ENCODE assay signal across 1 cellular context in the genomic region with DNA sequence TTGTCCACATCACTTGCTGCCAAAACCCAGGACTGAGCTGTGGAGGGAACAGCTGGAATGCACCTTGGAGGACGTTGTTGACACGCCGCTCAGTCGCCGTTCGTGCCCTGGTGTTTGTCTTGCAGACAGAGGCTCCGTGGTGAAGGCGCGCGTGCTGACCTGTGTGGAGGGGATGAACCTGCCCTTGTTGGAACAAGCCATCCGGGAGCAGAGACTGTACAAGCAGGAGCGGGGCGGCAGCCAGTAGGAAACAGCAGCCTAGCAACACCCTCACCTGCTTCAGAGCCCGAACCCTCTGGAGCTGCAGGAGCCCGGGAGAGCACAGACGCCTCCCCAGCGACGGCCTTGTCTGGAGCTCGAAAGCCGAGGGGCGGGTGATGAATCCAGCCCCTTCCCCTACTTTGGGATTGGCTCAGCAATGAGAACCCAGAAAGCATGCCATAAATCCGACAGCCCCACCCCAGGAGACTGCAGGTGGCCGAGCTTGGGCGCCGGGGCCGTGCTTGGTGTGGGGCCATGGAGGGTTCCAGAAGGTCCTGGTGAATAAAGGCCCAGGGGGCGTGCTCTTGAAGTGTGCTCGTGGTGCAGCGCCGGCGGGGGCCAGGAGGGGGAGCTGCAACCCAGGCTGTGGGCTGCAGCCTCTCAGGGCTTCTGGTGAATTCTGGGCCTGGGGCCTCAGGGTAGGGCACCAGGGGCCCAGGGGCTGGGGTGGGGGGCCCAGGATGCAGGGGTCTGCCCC.
TF ChIP-seq lines count a peak whose summit lies in the region.

No MANE protein-coding gene starts in this region.

TF ChIP-seq in HepG2, 621 proteins besides CTCF, POLR2A, EP300 and RAD21 (continued from another document and continues in another):
- TF ChIP-seq HNRNPUL1 (IDR thresholded peaks at IDR 0.05; ENCODE audit: low read depth, low read length) (no peak), U2AF2 (IDR thresholded peaks at IDR 0.05; ENCODE audit: low read depth, low read length) (no peak), ZNF333 (CRISPR knock-in tag; IDR thresholded peaks at IDR 0.05; ENCODE audit: borderline replicate concordance) (no peak), ZNF256 (CRISPR knock-in tag; conservative IDR thresholded peaks at IDR 0.05) (no peak), RCOR2 (CRISPR knock-in tag; IDR thresholded peaks at IDR 0.05) (0 out of 2 replicates have a peak, but pooled peaks have one; percentile 25), KDM5B (CRISPR knock-in tag; IDR thresholded peaks at IDR 0.05; ENCODE audit: borderline replicate concordance) (no peak; the same call in 1 of the 2 replicates), KAT8 (CRISPR knock-in tag; IDR thresholded peaks at IDR 0.05) (peak; percentile 43; the same call in 1 of the 2 replicates), FOXK1 (CRISPR knock-in tag; IDR thresholded peaks at IDR 0.05; ENCODE audit: borderline replicate concordance, low read depth) (peak; percentile 44; the same call in 1 of the 2 replicates), ZSCAN12 (CRISPR knock-in tag; IDR thresholded peaks at IDR 0.05) (0 out of 2 replicates have a peak, but pooled peaks have one; percentile 80), FOXK2 (IDR thresholded peaks at IDR 0.05) (no peak), MAF1 (CRISPR knock-in tag; IDR thresholded peaks at IDR 0.05; ENCODE audit: borderline replicate concordance) (no peak), MXD4 (CRISPR knock-in tag; IDR thresholded peaks at IDR 0.05) (no peak), ZNF724P (CRISPR knock-in tag; IDR thresholded peaks at IDR 0.05; ENCODE audit: borderline replicate concordance) (no peak), CCDC6 (CRISPR knock-in tag; IDR thresholded peaks at IDR 0.05) (no peak), TCF7L2 (IDR thresholded peaks at IDR 0.05; ENCODE audit: low read depth, low read length) (no peak), SPEN (CRISPR knock-in tag; IDR thresholded peaks at IDR 0.05; ENCODE audit: low read depth) (no peak), SMARCC2 (IDR thresholded peaks at IDR 0.05) (no peak), MTA1 (CRISPR knock-in tag; IDR thresholded peaks at IDR 0.05; ENCODE audit: borderline replicate concordance) (0 out of 2 replicates have a peak, but pooled peaks have one; percentile 36), HMG20A (CRISPR knock-in tag; IDR thresholded peaks at IDR 0.05; ENCODE audit: borderline replicate concordance) (no peak), ZNF282 (IDR thresholded peaks at IDR 0.05; ENCODE audit: partially characterized antibody) (no peak), ZNF747 (CRISPR knock-in tag; IDR thresholded peaks at IDR 0.05; ENCODE audit: borderline replicate concordance) (no peak), MBNL3 (CRISPR knock-in tag; conservative IDR thresholded peaks at IDR 0.05) (no peak), ASH2L (IDR thresholded peaks at IDR 0.05; ENCODE audit: insufficient read length, low read depth, low read length) (peak; percentile 59), ZNF564 (CRISPR knock-in tag; IDR thresholded peaks at IDR 0.05) (no peak; the same call in 1 of the 2 replicates), ZNF572 (CRISPR knock-in tag; IDR thresholded peaks at IDR 0.05) (0 out of 2 replicates have a peak, but pooled peaks have one; percentile 30), CEBPG (CRISPR knock-in tag; IDR thresholded peaks at IDR 0.05) (0 out of 2 replicates have a peak, but pooled peaks have one; percentile 9), MTF2 (CRISPR knock-in tag; IDR thresholded peaks at IDR 0.05; ENCODE audit: borderline replicate concordance) (no peak; the same call in 1 of the 2 replicates), SIX4 (CRISPR knock-in tag; IDR thresholded peaks at IDR 0.05) (peak; percentile 13; the same call in 1 of the 2 replicates), SMC3 (IDR thresholded peaks at IDR 0.05; ENCODE audit: low read length) (peak; percentile 19; the same call in 1 of the 2 replicates), HES4 (CRISPR knock-in tag; IDR thresholded peaks at IDR 0.05; ENCODE audit: borderline replicate concordance) (no peak), ZNF326 (CRISPR knock-in tag; IDR thresholded peaks at IDR 0.05; ENCODE audit: borderline replicate concordance) (no peak), ZNF530 (CRISPR knock-in tag; IDR thresholded peaks at IDR 0.05; ENCODE audit: low read depth) (no peak), ZFP36 (IDR thresholded peaks at IDR 0.05; ENCODE audit: borderline replicate concordance, low read depth, low read length, partially characterized antibody) (no peak), SNAPC2 (CRISPR knock-in tag; IDR thresholded peaks at IDR 0.05) (no peak), ZNF3 (CRISPR knock-in tag; IDR thresholded peaks at IDR 0.05) (no peak), THYN1 (CRISPR knock-in tag; IDR thresholded peaks at IDR 0.05; ENCODE audit: borderline replicate concordance, low read depth) (no peak), HNF4A (CRISPR knock-in tag; IDR thresholded peaks at IDR 0.05) (peak; percentile 32), ZNF124 (CRISPR knock-in tag; IDR thresholded peaks at IDR 0.05) (no peak), ZNF556 (CRISPR knock-in tag; IDR thresholded peaks at IDR 0.05; ENCODE audit: borderline replicate concordance) (no peak; the same call in 1 of the 2 replicates), SRSF4 (IDR thresholded peaks at IDR 0.05; ENCODE audit: low read depth, low read length, poor library complexity, severe bottlenecking) (no peak), RFX3 (CRISPR knock-in tag; IDR thresholded peaks at IDR 0.05) (no peak)
- TF ChIP-seq, protein P1, sequence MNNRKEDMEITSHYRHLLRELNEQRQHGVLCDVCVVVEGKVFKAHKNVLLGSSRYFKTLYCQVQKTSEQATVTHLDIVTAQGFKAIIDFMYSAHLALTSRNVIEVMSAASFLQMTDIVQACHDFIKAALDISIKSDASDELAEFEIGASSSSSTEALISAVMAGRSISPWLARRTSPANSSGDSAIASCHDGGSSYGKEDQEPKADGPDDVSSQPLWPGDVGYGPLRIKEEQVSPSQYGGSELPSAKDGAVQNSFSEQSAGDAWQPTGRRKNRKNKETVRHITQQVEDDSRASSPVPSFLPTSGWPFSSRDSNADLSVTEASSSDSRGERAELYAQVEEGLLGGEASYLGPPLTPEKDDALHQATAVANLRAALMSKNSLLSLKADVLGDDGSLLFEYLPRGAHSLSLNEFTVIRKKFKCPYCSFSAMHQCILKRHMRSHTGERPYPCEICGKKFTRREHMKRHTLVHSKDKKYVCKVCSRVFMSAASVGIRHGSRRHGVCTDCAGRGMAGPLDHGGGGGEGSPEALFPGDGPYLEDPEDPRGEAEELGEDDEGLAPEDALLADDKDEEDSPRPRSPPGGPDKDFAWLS (CRISPR knock-in tag; IDR thresholded peaks at IDR 0.05; ENCODE audit: borderline replicate concordance): no peak
- TF ChIP-seq, protein P2, sequence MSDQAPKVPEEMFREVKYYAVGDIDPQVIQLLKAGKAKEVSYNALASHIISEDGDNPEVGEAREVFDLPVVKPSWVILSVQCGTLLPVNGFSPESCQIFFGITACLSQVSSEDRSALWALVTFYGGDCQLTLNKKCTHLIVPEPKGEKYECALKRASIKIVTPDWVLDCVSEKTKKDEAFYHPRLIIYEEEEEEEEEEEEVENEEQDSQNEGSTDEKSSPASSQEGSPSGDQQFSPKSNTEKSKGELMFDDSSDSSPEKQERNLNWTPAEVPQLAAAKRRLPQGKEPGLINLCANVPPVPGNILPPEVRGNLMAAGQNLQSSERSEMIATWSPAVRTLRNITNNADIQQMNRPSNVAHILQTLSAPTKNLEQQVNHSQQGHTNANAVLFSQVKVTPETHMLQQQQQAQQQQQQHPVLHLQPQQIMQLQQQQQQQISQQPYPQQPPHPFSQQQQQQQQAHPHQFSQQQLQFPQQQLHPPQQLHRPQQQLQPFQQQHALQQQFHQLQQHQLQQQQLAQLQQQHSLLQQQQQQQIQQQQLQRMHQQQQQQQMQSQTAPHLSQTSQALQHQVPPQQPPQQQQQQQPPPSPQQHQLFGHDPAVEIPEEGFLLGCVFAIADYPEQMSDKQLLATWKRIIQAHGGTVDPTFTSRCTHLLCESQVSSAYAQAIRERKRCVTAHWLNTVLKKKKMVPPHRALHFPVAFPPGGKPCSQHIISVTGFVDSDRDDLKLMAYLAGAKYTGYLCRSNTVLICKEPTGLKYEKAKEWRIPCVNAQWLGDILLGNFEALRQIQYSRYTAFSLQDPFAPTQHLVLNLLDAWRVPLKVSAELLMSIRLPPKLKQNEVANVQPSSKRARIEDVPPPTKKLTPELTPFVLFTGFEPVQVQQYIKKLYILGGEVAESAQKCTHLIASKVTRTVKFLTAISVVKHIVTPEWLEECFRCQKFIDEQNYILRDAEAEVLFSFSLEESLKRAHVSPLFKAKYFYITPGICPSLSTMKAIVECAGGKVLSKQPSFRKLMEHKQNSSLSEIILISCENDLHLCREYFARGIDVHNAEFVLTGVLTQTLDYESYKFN (CRISPR knock-in tag; conservative IDR thresholded peaks at IDR 0.05): peak; percentile 68
- TF ChIP-seq, protein P3, sequence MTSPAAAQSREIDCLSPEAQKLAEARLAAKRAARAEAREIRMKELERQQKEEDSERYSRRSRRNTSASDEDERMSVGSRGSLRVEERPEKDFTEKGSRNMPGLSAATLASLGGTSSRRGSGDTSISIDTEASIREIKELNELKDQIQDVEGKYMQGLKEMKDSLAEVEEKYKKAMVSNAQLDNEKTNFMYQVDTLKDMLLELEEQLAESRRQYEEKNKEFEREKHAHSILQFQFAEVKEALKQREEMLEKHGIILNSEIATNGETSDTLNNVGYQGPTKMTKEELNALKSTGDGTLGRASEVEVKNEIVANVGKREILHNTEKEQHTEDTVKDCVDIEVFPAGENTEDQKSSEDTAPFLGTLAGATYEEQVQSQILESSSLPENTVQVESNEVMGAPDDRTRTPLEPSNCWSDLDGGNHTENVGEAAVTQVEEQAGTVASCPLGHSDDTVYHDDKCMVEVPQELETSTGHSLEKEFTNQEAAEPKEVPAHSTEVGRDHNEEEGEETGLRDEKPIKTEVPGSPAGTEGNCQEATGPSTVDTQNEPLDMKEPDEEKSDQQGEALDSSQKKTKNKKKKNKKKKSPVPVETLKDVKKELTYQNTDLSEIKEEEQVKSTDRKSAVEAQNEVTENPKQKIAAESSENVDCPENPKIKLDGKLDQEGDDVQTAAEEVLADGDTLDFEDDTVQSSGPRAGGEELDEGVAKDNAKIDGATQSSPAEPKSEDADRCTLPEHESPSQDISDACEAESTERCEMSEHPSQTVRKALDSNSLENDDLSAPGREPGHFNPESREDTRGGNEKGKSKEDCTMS (CRISPR knock-in tag; conservative IDR thresholded peaks at IDR 0.05): no peak
- TF ChIP-seq, protein P4, sequence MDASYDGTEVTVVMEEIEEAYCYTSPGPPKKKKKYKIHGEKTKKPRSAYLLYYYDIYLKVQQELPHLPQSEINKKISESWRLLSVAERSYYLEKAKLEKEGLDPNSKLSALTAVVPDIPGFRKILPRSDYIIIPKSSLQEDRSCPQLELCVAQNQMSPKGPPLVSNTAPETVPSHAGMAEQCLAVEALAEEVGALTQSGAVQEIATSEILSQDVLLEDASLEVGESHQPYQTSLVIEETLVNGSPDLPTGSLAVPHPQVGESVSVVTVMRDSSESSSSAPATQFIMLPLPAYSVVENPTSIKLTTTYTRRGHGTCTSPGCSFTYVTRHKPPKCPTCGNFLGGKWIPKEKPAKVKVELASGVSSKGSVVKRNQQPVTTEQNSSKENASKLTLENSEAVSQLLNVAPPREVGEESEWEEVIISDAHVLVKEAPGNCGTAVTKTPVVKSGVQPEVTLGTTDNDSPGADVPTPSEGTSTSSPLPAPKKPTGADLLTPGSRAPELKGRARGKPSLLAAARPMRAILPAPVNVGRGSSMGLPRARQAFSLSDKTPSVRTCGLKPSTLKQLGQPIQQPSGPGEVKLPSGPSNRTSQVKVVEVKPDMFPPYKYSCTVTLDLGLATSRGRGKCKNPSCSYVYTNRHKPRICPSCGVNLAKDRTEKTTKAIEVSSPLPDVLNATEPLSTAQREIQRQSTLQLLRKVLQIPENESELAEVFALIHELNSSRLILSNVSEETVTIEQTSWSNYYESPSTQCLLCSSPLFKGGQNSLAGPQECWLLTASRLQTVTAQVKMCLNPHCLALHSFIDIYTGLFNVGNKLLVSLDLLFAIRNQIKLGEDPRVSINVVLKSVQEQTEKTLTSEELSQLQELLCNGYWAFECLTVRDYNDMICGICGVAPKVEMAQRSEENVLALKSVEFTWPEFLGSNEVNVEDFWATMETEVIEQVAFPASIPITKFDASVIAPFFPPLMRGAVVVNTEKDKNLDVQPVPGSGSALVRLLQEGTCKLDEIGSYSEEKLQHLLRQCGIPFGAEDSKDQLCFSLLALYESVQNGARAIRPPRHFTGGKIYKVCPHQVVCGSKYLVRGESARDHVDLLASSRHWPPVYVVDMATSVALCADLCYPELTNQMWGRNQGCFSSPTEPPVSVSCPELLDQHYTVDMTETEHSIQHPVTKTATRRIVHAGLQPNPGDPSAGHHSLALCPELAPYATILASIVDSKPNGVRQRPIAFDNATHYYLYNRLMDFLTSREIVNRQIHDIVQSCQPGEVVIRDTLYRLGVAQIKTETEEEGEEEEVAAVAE (CRISPR knock-in tag; IDR thresholded peaks at IDR 0.05; ENCODE audit: borderline replicate concordance): peak; percentile 61; the same call in 1 of the 2 replicates
- TF ChIP-seq, protein P5, sequence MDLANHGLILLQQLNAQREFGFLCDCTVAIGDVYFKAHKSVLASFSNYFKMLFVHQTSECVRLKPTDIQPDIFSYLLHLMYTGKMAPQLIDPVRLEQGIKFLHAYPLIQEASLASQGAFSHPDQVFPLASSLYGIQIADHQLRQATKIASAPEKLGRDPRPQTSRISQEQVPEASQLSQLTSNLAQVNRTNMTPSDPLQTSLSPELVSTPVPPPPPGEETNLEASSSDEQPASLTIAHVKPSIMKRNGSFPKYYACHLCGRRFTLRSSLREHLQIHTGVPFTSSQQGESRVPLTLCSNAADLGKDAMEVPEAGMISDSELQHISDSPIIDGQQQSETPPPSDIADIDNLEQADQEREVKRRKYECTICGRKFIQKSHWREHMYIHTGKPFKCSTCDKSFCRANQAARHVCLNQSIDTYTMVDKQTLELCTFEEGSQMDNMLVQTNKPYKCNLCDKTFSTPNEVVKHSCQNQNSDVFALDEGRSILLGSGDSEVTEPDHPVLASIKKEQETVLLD (CRISPR knock-in tag; IDR thresholded peaks at IDR 0.05; ENCODE audit: low read depth): no peak
- TF ChIP-seq, protein P6, sequence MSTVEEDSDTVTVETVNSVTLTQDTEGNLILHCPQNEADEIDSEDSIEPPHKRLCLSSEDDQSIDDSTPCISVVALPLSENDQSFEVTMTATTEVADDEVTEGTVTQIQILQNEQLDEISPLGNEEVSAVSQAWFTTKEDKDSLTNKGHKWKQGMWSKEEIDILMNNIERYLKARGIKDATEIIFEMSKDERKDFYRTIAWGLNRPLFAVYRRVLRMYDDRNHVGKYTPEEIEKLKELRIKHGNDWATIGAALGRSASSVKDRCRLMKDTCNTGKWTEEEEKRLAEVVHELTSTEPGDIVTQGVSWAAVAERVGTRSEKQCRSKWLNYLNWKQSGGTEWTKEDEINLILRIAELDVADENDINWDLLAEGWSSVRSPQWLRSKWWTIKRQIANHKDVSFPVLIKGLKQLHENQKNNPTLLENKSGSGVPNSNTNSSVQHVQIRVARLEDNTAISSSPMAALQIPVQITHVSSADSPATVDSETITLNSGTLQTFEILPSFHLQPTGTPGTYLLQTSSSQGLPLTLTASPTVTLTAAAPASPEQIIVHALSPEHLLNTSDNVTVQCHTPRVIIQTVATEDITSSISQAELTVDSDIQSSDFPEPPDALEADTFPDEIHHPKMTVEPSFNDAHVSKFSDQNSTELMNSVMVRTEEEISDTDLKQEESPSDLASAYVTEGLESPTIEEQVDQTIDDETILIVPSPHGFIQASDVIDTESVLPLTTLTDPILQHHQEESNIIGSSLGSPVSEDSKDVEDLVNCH (CRISPR knock-in tag; IDR thresholded peaks at IDR 0.05): 0 out of 2 replicates have a peak, but pooled peaks have one; percentile 24
- TF ChIP-seq, protein P7, sequence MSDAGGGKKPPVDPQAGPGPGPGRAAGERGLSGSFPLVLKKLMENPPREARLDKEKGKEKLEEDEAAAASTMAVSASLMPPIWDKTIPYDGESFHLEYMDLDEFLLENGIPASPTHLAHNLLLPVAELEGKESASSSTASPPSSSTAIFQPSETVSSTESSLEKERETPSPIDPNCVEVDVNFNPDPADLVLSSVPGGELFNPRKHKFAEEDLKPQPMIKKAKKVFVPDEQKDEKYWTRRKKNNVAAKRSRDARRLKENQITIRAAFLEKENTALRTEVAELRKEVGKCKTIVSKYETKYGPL (CRISPR knock-in tag; IDR thresholded peaks at IDR 0.05): no peak
